In genomic region chr2:38743672-38744398, GRCh38 we compare ENCODE assay signal across 1 cellular context.
TF ChIP-seq lines count a peak whose summit lies in the region.

No MANE protein-coding gene starts in this region.

TF ChIP-seq in GM12878, 131 proteins besides CTCF, POLR2A, EP300 and RAD21:
- 0 out of 2 replicates have a peak, but pooled peaks have one; percentile 20 for TF ChIP-seq ZBED1 (IDR thresholded peaks at IDR 0.05; ENCODE audit: borderline replicate concordance)
- TF ChIP-seq BACH1 (IDR thresholded peaks at IDR 0.05; ENCODE audit: borderline replicate concordance), result 0 out of 2 replicates have a peak, but pooled peaks have one; percentile 11
- 0 out of 4 replicates have a peak, but pooled peaks of 1 of the 2 experiments have one; percentile 10 for TF ChIP-seq CEBPB (IDR thresholded peaks at IDR 0.05; ENCODE audit: borderline replicate concordance in 1 of 2, low read depth in 2 of 2, low read length in 2 of 2)
- TF ChIP-seq POLR2AphosphoS5 (IDR thresholded peaks at IDR 0.05; ENCODE audit: low read length), result peak; percentile 87
- no peak for TF ChIP-seq ZNF274 (IDR thresholded peaks at IDR 0.05; ENCODE audit: insufficient read depth, insufficient read length)
- TF ChIP-seq PKNOX1 (IDR thresholded peaks at IDR 0.05), result peak; percentile 67
- TF ChIP-seq, protein P1, sequence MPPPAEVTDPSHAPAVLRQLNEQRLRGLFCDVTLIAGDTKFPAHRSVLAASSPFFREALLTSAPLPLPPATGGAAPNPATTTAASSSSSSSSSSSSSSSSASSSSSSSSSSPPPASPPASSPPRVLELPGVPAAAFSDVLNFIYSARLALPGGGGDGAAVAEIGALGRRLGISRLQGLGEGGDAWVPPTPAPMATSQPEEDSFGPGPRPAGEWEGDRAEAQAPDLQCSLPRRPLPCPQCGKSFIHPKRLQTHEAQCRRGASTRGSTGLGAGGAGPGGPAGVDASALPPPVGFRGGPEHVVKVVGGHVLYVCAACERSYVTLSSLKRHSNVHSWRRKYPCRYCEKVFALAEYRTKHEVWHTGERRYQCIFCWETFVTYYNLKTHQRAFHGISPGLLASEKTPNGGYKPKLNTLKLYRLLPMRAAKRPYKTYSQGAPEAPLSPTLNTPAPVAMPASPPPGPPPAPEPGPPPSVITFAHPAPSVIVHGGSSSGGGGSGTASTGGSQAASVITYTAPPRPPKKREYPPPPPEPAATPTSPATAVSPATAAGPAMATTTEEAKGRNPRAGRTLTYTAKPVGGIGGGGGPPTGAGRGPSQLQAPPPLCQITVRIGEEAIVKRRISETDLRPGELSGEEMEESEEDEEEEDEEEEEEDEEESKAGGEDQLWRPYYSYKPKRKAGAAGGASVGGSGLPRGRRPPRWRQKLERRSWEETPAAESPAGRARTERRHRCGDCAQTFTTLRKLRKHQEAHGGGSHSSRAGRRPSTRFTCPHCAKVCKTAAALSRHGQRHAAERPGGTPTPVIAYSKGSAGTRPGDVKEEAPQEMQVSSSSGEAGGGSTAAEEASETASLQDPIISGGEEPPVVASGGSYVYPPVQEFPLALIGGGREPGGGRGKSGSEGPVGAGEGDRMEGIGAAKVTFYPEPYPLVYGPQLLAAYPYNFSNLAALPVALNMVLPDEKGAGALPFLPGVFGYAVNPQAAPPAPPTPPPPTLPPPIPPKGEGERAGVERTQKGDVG (CRISPR knock-in tag; IDR thresholded peaks at IDR 0.05), result no peak
